8 cellular contexts compared by ENCODE assay signal in genomic region chr2:97589257-97589597, GRCh38. TPM values are rescaled to one million over a fixed set of nuclear protein-coding genes. Genes with fewer than 3 reads are reported as not detected.
A peak's percentile ranks its signal among the peaks of the same experiment; 100 is the strongest.
DNase-seq lines count a peak whose midpoint lies in the region; ATAC-seq and TF ChIP-seq lines count a peak whose summit lies in the region.
"Not testable (repeated sequence)": the region's sequence is repeated elsewhere in the genome, so short reads cannot be mapped to it uniquely, and the experiment has no call there.

No MANE protein-coding gene starts in this region.

- H3K9me3 ChIP-seq in CD4-positive, alpha-beta memory T cell (ENCODE audit: control insufficient read depth in 1 of 2, low read length in 2 of 2); adrenal gland (replicated peaks in 1 of 3); left lung; thyroid gland: not testable (repeated sequence)

- peak overlapping the region; percentile 94 to 100 (median 99) for H3K27ac Mint-ChIP-seq in CD4-positive, alpha-beta memory T cell
- H3K27ac Mint-ChIP-seq in T-cell: peak overlapping the region; percentile 99
- peak overlapping the region; percentile 96 for H3K27ac Mint-ChIP-seq in osteocyte (ENCODE audit: unreplicated experiment)

- WGBS in adrenal gland, 4 donors: 0 to 3% (median 1%) methylated on average over 2 to 10 of the region's 14 CpGs
- WGBS in thyroid gland, 2 donors: 0 to 3% methylated on average over 2 to 5 of the region's 14 CpGs

- not testable (repeated sequence) for H3K9me3 Mint-ChIP-seq in CD4-positive, alpha-beta memory T cell; T-cell; osteocyte (ENCODE audit: unreplicated experiment)

- H3K4me1 Mint-ChIP-seq in CD4-positive, alpha-beta memory T cell: peaks cover 0 to 12% (median 4%) of the 10 kb centered on the region in 4 donors
- H3K4me1 Mint-ChIP-seq in T-cell; osteocyte (ENCODE audit: unreplicated experiment): not testable (repeated sequence)

- H3K27ac ChIP-seq in CD4-positive, alpha-beta memory T cell (ENCODE audit: low read depth, low read length): peak overlapping the region; percentile 68
- H3K27ac ChIP-seq in adrenal gland: peak overlapping the region in 4 of 5 donors; percentile 32 to 95 (median 69)
- peak overlapping the region; percentile 70 for H3K27ac ChIP-seq in left lung
- peak overlapping the region; percentile 53 to 96 (median 78) for H3K27ac ChIP-seq in thyroid gland

- not testable (repeated sequence) for H3K27me3 Mint-ChIP-seq in CD4-positive, alpha-beta memory T cell; T-cell
- H3K27me3 Mint-ChIP-seq in osteocyte (ENCODE audit: unreplicated experiment): peaks cover 10% of the 10 kb centered on the region

- not testable (repeated sequence) for TF ChIP-seq CTCF in adrenal gland (IDR thresholded peaks at IDR 0.05); epithelial cell of proximal tubule (conservative IDR thresholded peaks at IDR 0.05; ENCODE audit: low read depth, low read length); left lung (IDR thresholded peaks at IDR 0.05); osteocyte (IDR thresholded peaks at IDR 0.05); thyroid gland (IDR thresholded peaks at IDR 0.05)

- H3K27me3 ChIP-seq in CD4-positive, alpha-beta memory T cell (ENCODE audit: insufficient read depth, low read length); adrenal gland; left lung; thyroid gland: not testable (repeated sequence)

- not testable (repeated sequence) for H3K4me1 ChIP-seq in CD4-positive, alpha-beta memory T cell (ENCODE audit: insufficient read depth, low read length); adrenal gland (replicated peaks in 1 of 2); left lung; thyroid gland

- H3K36me3 Mint-ChIP-seq in CD4-positive, alpha-beta memory T cell; T-cell; osteocyte (ENCODE audit: unreplicated experiment): not testable (repeated sequence)

- peak overlapping the region; percentile 98 to 99 (median 99) for H3K4me3 Mint-ChIP-seq in CD4-positive, alpha-beta memory T cell
- H3K4me3 Mint-ChIP-seq in T-cell (peak overlapping the region; percentile 95 to 100 (median 98)), osteocyte (ENCODE audit: unreplicated experiment) (peak overlapping the region; percentile 97)

- intact Hi-C loops in CD4-positive, alpha-beta memory T cell (cut with micrococcal nuclease); adrenal gland (cut with DNase I); left lung (cut with DNase I); thyroid gland (cut with DNase I): not testable (repeated sequence)

- CTCF ChIA-PET in CD4-positive, alpha-beta memory T cell (lab: Charles Lee; ENCODE audit: partially characterized antibody): interaction anchor here (4.6 kb wide), 1 partner anchor 109 kb away, joined by 157 read pairs; no protein-coding TSS in a partner anchor
- CTCF ChIA-PET in T-cell (lab: Charles Lee): interaction anchor here (2.8 to 3.1 kb wide), 2 partner anchors 109 kb away, joined by 18 to 52 read pairs; no protein-coding TSS in a partner anchor

- not testable (repeated sequence) for TF ChIP-seq POLR2A in adrenal gland (IDR thresholded peaks at IDR 0.05); thyroid gland (IDR thresholded peaks at IDR 0.05)

- peak; percentile 25 for ATAC-seq in HG03045 (IDR thresholded peaks at IDR 0.05; ENCODE audit: unreplicated experiment)
- ATAC-seq in T-cell (replicated peaks in 1 of 4); left lung: not testable (repeated sequence)

- POLR2A ChIA-PET in CD4-positive, alpha-beta memory T cell (lab: Charles Lee; ENCODE audit: partially characterized antibody): interaction anchor here (1.5 to 2.9 kb wide), 6 partner anchors 57 to 124 kb away, joined by 5 to 61 read pairs (median 20); partner anchors contain the start of genes ACTR1B, COX5B and ZAP70
- POLR2A ChIA-PET in T-cell (lab: Charles Lee): not testable (repeated sequence)

- peak overlapping the region; percentile 54 to 65 for H3K4me3 ChIP-seq in CD4-positive, alpha-beta memory T cell (ENCODE audit: low read length in 2 of 2)
- H3K4me3 ChIP-seq in adrenal gland: peak overlapping the region in 2 of 4 donors; percentile 37 to 81
- peak overlapping the region; percentile 63 for H3K4me3 ChIP-seq in epithelial cell of proximal tubule (ENCODE audit: low read depth, low read length)
- peak overlapping the region; percentile 19 to 51 for H3K4me3 ChIP-seq in left lung
- H3K4me3 ChIP-seq in thyroid gland (replicated peaks in 1 of 3): peak overlapping the region in 2 of 3 donors; percentile 35 to 51

- not testable (repeated sequence) for DNase-seq in CD4-positive, alpha-beta memory T cell; T-cell; adrenal gland; epithelial cell of proximal tubule (ENCODE audit: low read depth); left lung; osteocyte (ENCODE audit: extremely low spot score, unreplicated experiment); thyroid gland

- H3K36me3 ChIP-seq in CD4-positive, alpha-beta memory T cell (ENCODE audit: insufficient read depth, low read length); adrenal gland (replicated peaks in 1 of 2); left lung; thyroid gland: not testable (repeated sequence)

RNA-seq across cellular contexts. Expression of gene ANKRD36B, which starts 0.5 kb away (rescaled TPM):
- 10 to 100 TPM; 76.6 to 82.0 TPM for total RNA-seq in CD4-positive, alpha-beta memory T cell
- polyA plus RNA-seq in CD4-positive, alpha-beta memory T cell: 10 to 100 TPM in 1 of 2 donors, 1 to 10 TPM in 1; 6.4 to 32.0 TPM
- total RNA-seq in T-cell: 10 to 100 TPM; 52.0 to 88.2 (median 64.4) TPM
- 100 to 1,000 TPM in 1 of 8 donors, 10 to 100 TPM in 3, 1 to 10 TPM in 4; 6.5 to 122 (median 9.5) TPM for total RNA-seq in adrenal gland
- 10 to 100 TPM in 2 of 3 donors, 1 to 10 TPM in 1; 3.2 to 63.5 (median 13.0) TPM for polyA plus RNA-seq in adrenal gland
- 5.9 and 8.7 TPM in 2 replicates for total RNA-seq in epithelial cell of proximal tubule
- total RNA-seq in left lung: 10 to 100 TPM; 15.9 to 16.6 TPM
- total RNA-seq in osteocyte: 31.8 and 37.3 TPM in 2 replicates
- 10 to 100 TPM; 26.5 to 60.1 (median 39.0) TPM for total RNA-seq in thyroid gland

RNA-seq across cellular contexts. Expression of gene COX5B, which starts 56.6 kb away (rescaled TPM):
- total RNA-seq in CD4-positive, alpha-beta memory T cell: 100 to 1,000 TPM; 118 to 120 TPM
- 100 to 1,000 TPM; 339 to 387 TPM for polyA plus RNA-seq in CD4-positive, alpha-beta memory T cell
- total RNA-seq in T-cell (100 to 1,000 TPM; 108 to 142 (median 119) TPM), adrenal gland (1,000 to 10,000 TPM in 1 of 8 donors, 100 to 1,000 TPM in 7; 334 to 1,355 (median 387) TPM), epithelial cell of proximal tubule (419 and 539 TPM in 2 replicates), left lung (100 to 1,000 TPM; 167 to 173 TPM), osteocyte (185 and 191 TPM in 2 replicates), thyroid gland (100 to 1,000 TPM; 216 to 731 (median 586) TPM)
- polyA plus RNA-seq in adrenal gland: 1,000 to 10,000 TPM in 2 of 3 donors, 100 to 1,000 TPM in 1; 198 to 1,683 (median 1,036) TPM
